21 cellular contexts compared by ENCODE assay signal in genomic region chr10:88983939-88984338, GRCh38. TPM values are rescaled to one million over a fixed set of nuclear protein-coding genes. Genes with fewer than 3 reads are reported as not detected.
DNase-seq lines count a peak whose midpoint lies in the region; ATAC-seq and TF ChIP-seq lines count a peak whose summit lies in the region.
"Had no signal": no experiment of that assay in that cellular context is flagged by ENCODE, and none has a peak within 500 bp of the region (broad histone marks: within the 10 kb centered on the region; RNA-seq: fewer than 3 reads in every experiment).

No MANE protein-coding gene starts in this region.

- H3K36me3 ChIP-seq in breast epithelium (no peaks in the 10 kb centered on the region), mammary epithelial cell (ENCODE audit: insufficient read depth, low read length) (no peaks in the 10 kb centered on the region), mucosa of descending colon (ENCODE audit: low read depth) (no peaks in the 10 kb centered on the region), vagina (no peaks in the 10 kb centered on the region)
- H3K36me3 ChIP-seq in effector memory CD4-positive, alpha-beta T cell (ENCODE audit: control insufficient read depth, insufficient read depth, low read length): no peaks in the 10 kb centered on the region

- no TSS peak for BruUV-seq in mammary epithelial cell (replicated peaks; lab: Mats Ljungman, UMichigan)

- TF ChIP-seq POLR2A in breast epithelium (IDR thresholded peaks at IDR 0.05) (no peak), vagina (IDR thresholded peaks at IDR 0.05) (no peak)

- no peak overlapping the region for H3K4me2 ChIP-seq in mammary epithelial cell (ENCODE audit: insufficient read depth, low read depth, low read length)

- no peak overlapping the region for H3K4me3 ChIP-seq in breast epithelium
- no peak overlapping the region for H3K4me3 ChIP-seq in mammary epithelial cell (replicated peaks in 1 of 3; ENCODE audit: insufficient read depth in 1 of 3, low read depth in 2 of 3, low read length in 3 of 3)
- no peak overlapping the region for H3K4me3 ChIP-seq in effector memory CD4-positive, alpha-beta T cell (ENCODE audit: insufficient read depth, low read depth, low read length, poor library complexity, severe bottlenecking)
- H3K4me3 ChIP-seq in mucosa of descending colon: no peak overlapping the region
- no peak overlapping the region for H3K4me3 ChIP-seq in vagina
- H3K4me3 ChIP-seq: body of pancreas had no signal

- no peak overlapping the region for H3K9ac ChIP-seq in mammary epithelial cell (ENCODE audit: insufficient read depth, low read length)

- DNase-seq in breast epithelium (ENCODE audit: low spot score in 2 of 2) (no peak), mammary epithelial cell (no peak), mucosa of descending colon (no peak), vagina (ENCODE audit: extremely low spot score in 2 of 2) (no peak), NCI-H2171 treated with DMSO at 0.1 percent for 48 hours (lab: John Stamatoyannopoulos, UW) (no peak)
- no peak for DNase-seq in effector memory CD4-positive, alpha-beta T cell
- DNase-seq: 8988T; activated CD8-positive, alpha-beta memory T cell treated with anti-CD3 and anti-CD28 coated beads, Interleukin-2, amount 50 U/mL, for 4 hours; activated effector memory CD4-positive, alpha-beta T cell treated with Interleukin-2 at 50 U/mL for 16 hours; AML-193; body of pancreas; Caco-2; effector CD8-positive, alpha-beta T cell; midbrain; NCI-H1417; NCI-H524; T-helper 9 cell had no signal

- in situ Hi-C loops in mammary epithelial cell (cut with MboI; ENCODE audit: low sequenced_read_pairs in 2 of 2): loop anchor here in 1 of 2 donors (5.0 kb wide), 1 partner anchor 47 kb away; no protein-coding TSS in a partner anchor

- H3K27ac ChIP-seq in breast epithelium (peak overlapping the region; percentile 21 to 59), mammary epithelial cell (ENCODE audit: insufficient read depth, low read depth, low read length) (no peak overlapping the region), vagina (peak overlapping the region; percentile 20)
- peak overlapping the region; percentile 38 for H3K27ac ChIP-seq in effector memory CD4-positive, alpha-beta T cell (ENCODE audit: insufficient read depth, low read length, poor library complexity, severe bottlenecking)
- H3K27ac ChIP-seq: body of pancreas, HL-60 had no signal

- TF ChIP-seq CTCF in breast epithelium (IDR thresholded peaks at IDR 0.05): no peak
- TF ChIP-seq CTCF in mammary epithelial cell (conservative IDR thresholded peaks at IDR 0.05 in 1 of 2, IDR thresholded peaks at IDR 0.05 in 1 of 2; ENCODE audit: extremely low read depth in 1 of 2, insufficient read depth in 1 of 2, low read depth in 1 of 2, low read length in 2 of 2): no peak
- no peak for TF ChIP-seq CTCF in mucosa of descending colon (IDR thresholded peaks at IDR 0.05)
- TF ChIP-seq CTCF in vagina (IDR thresholded peaks at IDR 0.05): no peak

- no peaks in the 10 kb centered on the region for H4K20me1 ChIP-seq in mammary epithelial cell (ENCODE audit: insufficient read depth, low read length)

- 50% methylated on average over 1 of the region's 1 CpG for WGBS in mammary epithelial cell (ENCODE audit: low coverage, missing lambda C conversion rate)

- H3K79me2 ChIP-seq in mammary epithelial cell (ENCODE audit: insufficient read depth, low read length): peaks cover 3% of the 10 kb centered on the region

- H3K4me1 ChIP-seq in breast epithelium (peaks cover 0 to 5% of the 10 kb centered on the region in 2 donors), mammary epithelial cell (ENCODE audit: insufficient read depth, low read length) (peaks cover 9% of the 10 kb centered on the region), mucosa of descending colon (ENCODE audit: low read depth) (peaks cover 12% of the 10 kb centered on the region), vagina (peaks cover 40% of the 10 kb centered on the region)
- H3K4me1 ChIP-seq in effector memory CD4-positive, alpha-beta T cell (ENCODE audit: control insufficient read depth, insufficient read depth, low read length, poor library complexity, severe bottlenecking): peaks cover 8% of the 10 kb centered on the region
- H3K4me1 ChIP-seq: Caco-2 had no signal

- H3K9me3 ChIP-seq in breast epithelium: no peaks in the 10 kb centered on the region
- H3K9me3 ChIP-seq in mammary epithelial cell (replicated peaks; ENCODE audit: insufficient read depth, low read length): no peaks in the 10 kb centered on the region
- H3K9me3 ChIP-seq in effector memory CD4-positive, alpha-beta T cell (ENCODE audit: control insufficient read depth, low read length): no peaks in the 10 kb centered on the region
- no peaks in the 10 kb centered on the region for H3K9me3 ChIP-seq in mucosa of descending colon
- H3K9me3 ChIP-seq in vagina: no peaks in the 10 kb centered on the region
- H3K9me3 ChIP-seq: body of pancreas, Caco-2 had no signal

- intact Hi-C loops in breast epithelium (cut with DNase I; ENCODE audit: low total_unique reads) (no loop called here), mammary epithelial cell (cut with micrococcal nuclease) (no loop called here), mucosa of descending colon (cut with DNase I, micrococcal nuclease) (loop anchor here in 1 of 2 donors (5.0 kb wide), 1 partner anchor 37 kb away; no protein-coding TSS in a partner anchor), vagina (cut with DNase I) (no loop called here)

- peak; percentile 56 for ATAC-seq in mucosa of descending colon
- no peak for ATAC-seq in GM18870 (IDR thresholded peaks at IDR 0.05; ENCODE audit: unreplicated experiment)
- ATAC-seq in GM21390 (IDR thresholded peaks at IDR 0.05; ENCODE audit: unreplicated experiment): no peak
- ATAC-seq: body of pancreas, WTC11 had no signal

- dilution Hi-C loops in mammary epithelial cell (cut with HindIII; ENCODE audit: low sequenced_read_pairs): no loop called here

- no peaks in the 10 kb centered on the region for H3K27me3 ChIP-seq in breast epithelium
- H3K27me3 ChIP-seq in mammary epithelial cell (ENCODE audit: insufficient read depth, low read length): no peaks in the 10 kb centered on the region
- H3K27me3 ChIP-seq in effector memory CD4-positive, alpha-beta T cell (replicated peaks; ENCODE audit: control insufficient read depth, insufficient read depth, low read length, poor library complexity, severe bottlenecking): no peaks in the 10 kb centered on the region
- no peaks in the 10 kb centered on the region for H3K27me3 ChIP-seq in vagina
- H3K27me3 ChIP-seq: body of pancreas had no signal

- H2AFZ ChIP-seq in mammary epithelial cell (ENCODE audit: low read depth, low read length): no peak overlapping the region

- CTCF ChIA-PET in mammary epithelial cell (lab: Charles Lee; ENCODE audit: low non-redundant PET): no interaction called here

RNA-seq across cellular contexts. Expression of gene FAS, which starts 6.7 kb away (rescaled TPM):
- 10 to 100 TPM; 26.9 to 51.5 (median 47.3) TPM for total RNA-seq in breast epithelium
- 10 to 100 TPM; 50.0 to 71.8 TPM for total RNA-seq in mammary epithelial cell
- 46.5 TPM for polyA plus RNA-seq in mammary epithelial cell
- polyA minus RNA-seq in mammary epithelial cell: 125 TPM
- total RNA-seq in mucosa of descending colon: 10 to 100 TPM; 31.8 to 51.0 (median 50.8) TPM
- 41.0 TPM for total RNA-seq in vagina
- total RNA-seq: Caco-2 had no signal

RNA-seq across cellular contexts. Expression of gene ACTA2, which starts 31.4 kb away (rescaled TPM):
- total RNA-seq in breast epithelium (1,000 to 10,000 TPM in 2 of 3 donors, 10 to 100 TPM in 1; 87.9 to 1,054 (median 1,036) TPM), mammary epithelial cell (100 to 1,000 TPM in 1 of 2 donors, 10 to 100 TPM in 1; 20.7 to 341 TPM), mucosa of descending colon (100 to 1,000 TPM in 2 of 3 donors, 10 to 100 TPM in 1; 80.6 to 920 (median 253) TPM), vagina (1,162 TPM)
- polyA plus RNA-seq in mammary epithelial cell: 24.0 TPM
- polyA minus RNA-seq in mammary epithelial cell: 5.5 TPM
- total RNA-seq: Caco-2 had no signal
